ENCODE assay signal across 12 cellular contexts in genomic region chr3:16741890-16742289, GRCh38.
A peak's percentile ranks its signal among the peaks of the same experiment; 100 is the strongest.
DNase-seq lines count a peak whose midpoint lies in the region; ATAC-seq and TF ChIP-seq lines count a peak whose summit lies in the region.
"Had no signal": no experiment of that assay in that cellular context is flagged by ENCODE, and none has a peak within 500 bp of the region (broad histone marks: within the 10 kb centered on the region; RNA-seq: fewer than 3 reads in every experiment).

No MANE protein-coding gene starts in this region.

- H3K36me3 Mint-ChIP-seq in MCF 10A (ENCODE audit: insufficient read depth, unreplicated experiment) (no peaks in the 10 kb centered on the region), Caco-2 (ENCODE audit: insufficient read depth, unreplicated experiment) (no peaks in the 10 kb centered on the region)

- TF ChIP-seq CTCF in MCF 10A (IDR thresholded peaks at IDR 0.05; ENCODE audit: unreplicated experiment) (no peak), breast epithelium (IDR thresholded peaks at IDR 0.05) (no peak), fibroblast of lung (conservative IDR thresholded peaks at IDR 0.05 in 1 of 2, IDR thresholded peaks at IDR 0.05 in 1 of 2; ENCODE audit: low read depth in 1 of 2, low read length in 2 of 2) (no peak), Caco-2 (IDR thresholded peaks at IDR 0.05; ENCODE audit: insufficient read depth in 1 of 2, low read depth in 1 of 2, low read length in 1 of 2, severe bottlenecking in 1 of 2, unreplicated experiment in 1 of 2) (no peak)

- H3K4me3 Mint-ChIP-seq in MCF 10A (ENCODE audit: unreplicated experiment): no peak overlapping the region
- no peak overlapping the region for H3K4me3 Mint-ChIP-seq in Caco-2 (ENCODE audit: unreplicated experiment)
- H3K4me3 Mint-ChIP-seq: neural crest cell had no signal

- no peak overlapping the region for H3K4me3 ChIP-seq in breast epithelium
- H3K4me3 ChIP-seq in fibroblast of lung (replicated peaks in 1 of 4; ENCODE audit: control extremely low read depth in 1 of 4, insufficient read depth in 1 of 4, low read depth in 3 of 4, low read length in 4 of 4): no peak overlapping the region
- no peak overlapping the region for H3K4me3 ChIP-seq in Caco-2 (ENCODE audit: low read depth, low read length)

- H3K79me2 ChIP-seq in fibroblast of lung (ENCODE audit: control insufficient read depth, insufficient read depth, low read length): no peaks in the 10 kb centered on the region

- H3K27me3 Mint-ChIP-seq in MCF 10A (ENCODE audit: insufficient read depth, unreplicated experiment) (no peaks in the 10 kb centered on the region), Caco-2 (ENCODE audit: insufficient read depth, unreplicated experiment) (peaks cover 17% of the 10 kb centered on the region)

- POLR2A ChIA-PET in MCF 10A (lab: Yijun Ruan, JAX): no interaction called here
- POLR2A ChIA-PET in Caco-2 (lab: Charles Lee): no interaction called here

- H3K4me2 ChIP-seq in fibroblast of lung (ENCODE audit: extremely low read depth, insufficient read depth, low read length): no peak overlapping the region

- peaks cover 28% of the 10 kb centered on the region for H3K4me1 Mint-ChIP-seq in MCF 10A (ENCODE audit: insufficient read depth, unreplicated experiment)
- no peaks in the 10 kb centered on the region for H3K4me1 Mint-ChIP-seq in Caco-2 (ENCODE audit: low read depth, unreplicated experiment)
- H3K4me1 Mint-ChIP-seq: neural crest cell had no signal

- intact Hi-C loops in MCF 10A (cut with micrococcal nuclease) (no loop called here), breast epithelium (cut with DNase I; ENCODE audit: low total_unique reads) (no loop called here), Caco-2 (cut with micrococcal nuclease; ENCODE audit: unreplicated experiment) (no loop called here)

- H3K9me3 ChIP-seq in breast epithelium: no peaks in the 10 kb centered on the region
- H3K9me3 ChIP-seq in fibroblast of lung (ENCODE audit: control insufficient read depth, insufficient read depth, low read depth, low read length): peaks cover 2% of the 10 kb centered on the region
- no peaks in the 10 kb centered on the region for H3K9me3 ChIP-seq in Caco-2

- H3K4me1 ChIP-seq in breast epithelium (no peaks in the 10 kb centered on the region), fibroblast of lung (ENCODE audit: control insufficient read depth, extremely low read depth, insufficient read depth, low read length) (no peaks in the 10 kb centered on the region), Caco-2 (no peaks in the 10 kb centered on the region)

- no peak overlapping the region for H2AFZ ChIP-seq in fibroblast of lung (ENCODE audit: low read length)

- TF ChIP-seq POLR2A in breast epithelium (IDR thresholded peaks at IDR 0.05): no peak

- H3K36me3 ChIP-seq in breast epithelium: no peaks in the 10 kb centered on the region
- H3K36me3 ChIP-seq in fibroblast of lung (ENCODE audit: control insufficient read depth, insufficient read depth, low read length): no peaks in the 10 kb centered on the region
- H3K36me3 ChIP-seq in Caco-2 (ENCODE audit: control insufficient read depth, insufficient read depth, low read length): no peaks in the 10 kb centered on the region

- H3K9ac ChIP-seq in fibroblast of lung (ENCODE audit: insufficient read depth, low read length): no peak overlapping the region

- BruUV-seq in MCF 10A (replicated peaks; lab: Mats Ljungman, UMichigan): no TSS peak
- no TSS peak for BruUV-seq in Caco-2 (replicated peaks; lab: Mats Ljungman, UMichigan)

- CTCF ChIA-PET in MCF 10A (lab: Yijun Ruan, JAX): no interaction called here
- CTCF ChIA-PET in Caco-2 (lab: Charles Lee): no interaction called here

- H4K20me1 ChIP-seq in fibroblast of lung (ENCODE audit: control insufficient read depth, extremely low read depth, insufficient read depth, low read length): no peaks in the 10 kb centered on the region

- DNase-seq in MCF 10A (ENCODE audit: unreplicated experiment) (no peak), breast epithelium (ENCODE audit: low spot score in 2 of 2) (no peak), fibroblast of lung (ENCODE audit: low read depth in 2 of 2) (peak; percentile 13 to 87), Caco-2 (no peak)
- peak; percentile 38 for DNase-seq in stimulated activated naive CD8-positive, alpha-beta T cell treated with anti-CD3 and anti-CD28 coated beads, Interleukin-15, Interleukin-2, amounts not matched to agents 100 U/mL and 50 U/mL, for 24 hours
- DNase-seq in activated effector memory CD4-positive, alpha-beta T cell treated with anti-CD3 and anti-CD28 coated beads, Interleukin-2, amount 50 U/mL, for 16 hours: no peak
- DNase-seq: activated naive CD4-positive, alpha-beta T cell treated with anti-CD3 and anti-CD28 coated beads, Interleukin-2, amount 50 U/mL, for 16 hours; effector CD8-positive, alpha-beta T cell; NCI-H187 had no signal

- H3K27me3 ChIP-seq in breast epithelium (no peaks in the 10 kb centered on the region), fibroblast of lung (ENCODE audit: control insufficient read depth, insufficient read depth, low read length) (no peaks in the 10 kb centered on the region), Caco-2 (replicated peaks; ENCODE audit: control insufficient read depth, insufficient read depth, low read length) (no peaks in the 10 kb centered on the region)

- ATAC-seq in HG02973 (IDR thresholded peaks at IDR 0.05; ENCODE audit: unreplicated experiment) (peak; percentile 85), HG02970 (IDR thresholded peaks at IDR 0.05; ENCODE audit: low FRiP score, unreplicated experiment) (no peak)
- ATAC-seq in stimulated activated naive CD8-positive, alpha-beta T cell treated with anti-CD3 and anti-CD28 coated beads, Interleukin-15, Interleukin-2, amounts not matched to agents 100 U/mL and 50 U/mL, for 24 hours: peak; percentile 85

- H3K27ac Mint-ChIP-seq in MCF 10A (ENCODE audit: low read depth, unreplicated experiment) (peak overlapping the region; percentile 82), Caco-2 (ENCODE audit: unreplicated experiment) (no peak overlapping the region)

- no peak overlapping the region for H3K27ac ChIP-seq in breast epithelium
- H3K27ac ChIP-seq in fibroblast of lung (ENCODE audit: insufficient read depth, low read length): no peak overlapping the region

- no peaks in the 10 kb centered on the region for H3K9me3 Mint-ChIP-seq in MCF 10A (ENCODE audit: unreplicated experiment)
- no peaks in the 10 kb centered on the region for H3K9me3 Mint-ChIP-seq in Caco-2 (ENCODE audit: unreplicated experiment)

Comparison
In these comparisons a context has a peak if more than half of its experiments do, and no peak if none do; other contexts are left out.
1. DNase-seq: peak in fibroblast of lung (2 of 2) and stimulated activated naive CD8-positive, alpha-beta T cell treated with anti-CD3 and anti-CD28 coated beads, Interleukin-15, Interleukin-2, amounts not matched to agents 100 U/mL and 50 U/mL, for 24 hours (single experiment); none in MCF 10A (single experiment), breast epithelium (0 of 2), activated effector memory CD4-positive, alpha-beta T cell treated with anti-CD3 and anti-CD28 coated beads, Interleukin-2, amount 50 U/mL, for 16 hours (single experiment) and Caco-2 (0 of 2).